ENCODE assay signal across 3 cellular contexts in genomic region chr1:161589365-161589764, GRCh38. TPM values are rescaled to one million over a fixed set of nuclear protein-coding genes. Genes with fewer than 3 reads are reported as not detected.
"Had no signal": no experiment of that assay in that cellular context is flagged by ENCODE, and none has a peak within 500 bp of the region (broad histone marks: within the 10 kb centered on the region; RNA-seq: fewer than 3 reads in every experiment).

No MANE protein-coding gene starts in this region.

RNA-seq across cellular contexts. Expression of gene FCGR3A, which starts 39.7 kb away (rescaled TPM):
- total RNA-seq: HepG2, HFFc6, HT1080 had no signal
- polyA plus RNA-seq: HepG2 had no signal

RNA-seq across cellular contexts. Expression of gene FCGR3B, which starts 41.6 kb away (rescaled TPM):
- total RNA-seq: HepG2, HFFc6, HT1080 had no signal
- polyA plus RNA-seq: HepG2 had no signal
